10 cellular contexts compared by ENCODE assay signal in genomic region chrX:1483843-1484637, GRCh38. TPM values are rescaled to one million over a fixed set of nuclear protein-coding genes. Genes with fewer than 3 reads are reported as not detected.
A peak's percentile ranks its signal among the peaks of the same experiment; 100 is the strongest.
DNase-seq lines count a peak whose midpoint lies in the region; ATAC-seq and TF ChIP-seq lines count a peak whose summit lies in the region.
"Had no signal": no experiment of that assay in that cellular context is flagged by ENCODE, and none has a peak within 500 bp of the region (broad histone marks: within the 10 kb centered on the region; RNA-seq: fewer than 3 reads in every experiment).

No MANE protein-coding gene starts in this region.

- no peaks in the 10 kb centered on the region for H3K27me3 ChIP-seq in suprapubic skin
- peaks cover 55% of the 10 kb centered on the region for H3K27me3 ChIP-seq in PC-9 (ENCODE audit: insufficient read depth, low read depth)
- H3K27me3 ChIP-seq: testis had no signal

- no peaks in the 10 kb centered on the region; the same call in 1 of the 2 replicates for H3F3A ChIP-seq in PC-9 (ENCODE audit: insufficient read depth, low read depth)

- peak; percentile 49 for ATAC-seq in HG02870 (IDR thresholded peaks at IDR 0.05; ENCODE audit: unreplicated experiment)
- peak; percentile 35 for ATAC-seq in activated B cell treated with CpG ODN at 0.5 μM for 24 hours (ENCODE audit: low read depth)

- H3K27me3 Mint-ChIP-seq in activated CD4-positive, alpha-beta T cell treated with anti-CD3 and anti-CD28 coated beads, Interleukin-2, amount 10 ng/mL, durations not matched to agents 7 days and 5 days = no peaks in the 10 kb centered on the region
- H3K27me3 Mint-ChIP-seq in activated B cell treated with CpG ODN at 0.5 μM for 24 hours = no peaks in the 10 kb centered on the region

- TF ChIP-seq POLR2A in suprapubic skin (IDR thresholded peaks at IDR 0.05) = no peak

- no peaks in the 10 kb centered on the region for H3K9me2 ChIP-seq in PC-9 (ENCODE audit: insufficient read depth)

- CTCF ChIA-PET in activated CD4-positive, alpha-beta T cell treated with anti-CD3 and anti-CD28 coated beads, Interleukin-2, amount 10 ng/mL, durations not matched to agents 7 days and 5 days (lab: Charles Lee) = no interaction called here
- CTCF ChIA-PET in activated B cell treated with CpG ODN at 0.5 μM for 24 hours (lab: Charles Lee) (no interaction called here), PC-9 (lab: Charles Lee) (no interaction called here)

- H3K4me1 Mint-ChIP-seq in activated CD4-positive, alpha-beta T cell treated with anti-CD3 and anti-CD28 coated beads, Interleukin-2, amount 10 ng/mL, durations not matched to agents 7 days and 5 days = peaks cover 70% of the 10 kb centered on the region
- H3K4me1 Mint-ChIP-seq in activated B cell treated with CpG ODN at 0.5 μM for 24 hours = peaks cover 83% of the 10 kb centered on the region

- no peak overlapping the region for H3K4me3 Mint-ChIP-seq in activated CD4-positive, alpha-beta T cell treated with anti-CD3 and anti-CD28 coated beads, Interleukin-2, amount 10 ng/mL, durations not matched to agents 7 days and 5 days
- H3K4me3 Mint-ChIP-seq in activated B cell treated with CpG ODN at 0.5 μM for 24 hours = peak overlapping the region; percentile 70

- DNase-seq in activated CD4-positive, alpha-beta T cell treated with anti-CD3 and anti-CD28 coated beads, Interleukin-2, amount 10 ng/mL, durations not matched to agents 7 days and 5 days = peak; percentile 9
- no peak for DNase-seq in activated CD4-positive, alpha-beta T cell treated with anti-CD3 and anti-CD28 coated beads, Interleukin-2, amount 50 U/mL, for 1 hour
- DNase-seq in activated B cell treated with CpG ODN at 0.5 μM for 24 hours = no peak
- peak; percentile 15 to 35 for DNase-seq in suprapubic skin (ENCODE audit: low spot score in 2 of 2)
- no peak for DNase-seq in nucleus accumbens (lab: John Stamatoyannopoulos, UW)
- no peak for DNase-seq in PC-9
- DNase-seq in epidermal melanocyte (ENCODE audit: insufficient read length, low spot score) = no peak
- DNase-seq: posterior cingulate gyrus, testis had no signal

- intact Hi-C loops in activated B cell treated with CpG ODN at 0.5 μM for 24 hours (cut with micrococcal nuclease) (no loop called here), PC-9 (cut with micrococcal nuclease; ENCODE audit: unreplicated experiment) (no loop called here)

- no peaks in the 10 kb centered on the region for H3K9me3 ChIP-seq in suprapubic skin
- H3K9me3 ChIP-seq in PC-9 (ENCODE audit: insufficient read depth, low read depth) = peaks cover 4% of the 10 kb centered on the region; the same call in 1 of the 2 replicates
- H3K9me3 ChIP-seq: testis had no signal

- H3K9me3 Mint-ChIP-seq in activated CD4-positive, alpha-beta T cell treated with anti-CD3 and anti-CD28 coated beads, Interleukin-2, amount 10 ng/mL, durations not matched to agents 7 days and 5 days = peaks cover 12% of the 10 kb centered on the region
- peaks cover 3% of the 10 kb centered on the region for H3K9me3 Mint-ChIP-seq in activated B cell treated with CpG ODN at 0.5 μM for 24 hours

- no peak overlapping the region for H3K4me2 ChIP-seq in PC-9

- no peak for TF ChIP-seq EP300 in suprapubic skin (IDR thresholded peaks at IDR 0.05)

- WGBS in suprapubic skin = 77% methylated on average over 14 of the region's 15 CpGs

- H3K4me3 ChIP-seq in suprapubic skin (no peak overlapping the region), PC-9 (no peak overlapping the region)
- H3K4me3 ChIP-seq: testis had no signal

- H2AFZ ChIP-seq in PC-9 = no peak overlapping the region

- BruUV-seq in PC-9 (replicated peaks; lab: Mats Ljungman, UMichigan) = no TSS peak

- POLR2A ChIA-PET in activated CD4-positive, alpha-beta T cell treated with anti-CD3 and anti-CD28 coated beads, Interleukin-2, amount 10 ng/mL, durations not matched to agents 7 days and 5 days (lab: Charles Lee) = no interaction called here
- POLR2A ChIA-PET in activated B cell treated with CpG ODN at 0.5 μM for 24 hours (lab: Charles Lee) = no interaction called here
- POLR2A ChIA-PET in PC-9 (lab: Charles Lee; ENCODE audit: unreplicated experiment) = no interaction called here

- H3K27ac Mint-ChIP-seq in activated CD4-positive, alpha-beta T cell treated with anti-CD3 and anti-CD28 coated beads, Interleukin-2, amount 10 ng/mL, durations not matched to agents 7 days and 5 days = peak overlapping the region; percentile 89
- H3K27ac Mint-ChIP-seq in activated B cell treated with CpG ODN at 0.5 μM for 24 hours = peak overlapping the region; percentile 92

- H4K20me1 ChIP-seq in PC-9 (ENCODE audit: insufficient read depth) = no peaks in the 10 kb centered on the region

- peaks cover 11% of the 10 kb centered on the region for H3K4me1 ChIP-seq in suprapubic skin
- H3K4me1 ChIP-seq in PC-9 (replicated peaks; ENCODE audit: insufficient read depth) = no peaks in the 10 kb centered on the region
- H3K4me1 ChIP-seq: testis had no signal

- H3K79me2 ChIP-seq in PC-9 (ENCODE audit: low read depth) = no peaks in the 10 kb centered on the region

- no peak for TF ChIP-seq CTCF in activated B cell treated with CpG ODN at 0.5 μM for 24 hours (IDR thresholded peaks at IDR 0.05)
- no peak for TF ChIP-seq CTCF in suprapubic skin (IDR thresholded peaks at IDR 0.05)
- no peak for TF ChIP-seq CTCF in PC-9 (conservative IDR thresholded peaks at IDR 0.05)

- H3K36me3 Mint-ChIP-seq in activated CD4-positive, alpha-beta T cell treated with anti-CD3 and anti-CD28 coated beads, Interleukin-2, amount 10 ng/mL, durations not matched to agents 7 days and 5 days (ENCODE audit: low read depth) = peaks cover 85% of the 10 kb centered on the region
- peaks cover 79% of the 10 kb centered on the region for H3K36me3 Mint-ChIP-seq in activated B cell treated with CpG ODN at 0.5 μM for 24 hours (ENCODE audit: low read depth)

- H3K36me3 ChIP-seq in suprapubic skin = no peaks in the 10 kb centered on the region
- no peaks in the 10 kb centered on the region for H3K36me3 ChIP-seq in PC-9 (ENCODE audit: low read depth)

- H3K27ac ChIP-seq in suprapubic skin = no peak overlapping the region
- H3K27ac ChIP-seq in PC-9 = no peak overlapping the region
- H3K27ac ChIP-seq: testis had no signal

RNA-seq across cellular contexts. Expression of gene ASMTL, which starts 31.3 kb away (rescaled TPM):
- total RNA-seq in activated CD4-positive, alpha-beta T cell treated with anti-CD3 and anti-CD28 coated beads, Interleukin-2, amount 10 ng/mL, durations not matched to agents 7 days and 5 days = 10 to 100 TPM; 30.7 to 33.9 TPM
- 49.2 and 52.1 TPM in 2 replicates for total RNA-seq in activated B cell treated with CpG ODN at 0.5 μM for 24 hours
- 10 to 100 TPM; 19.4 to 27.7 (median 24.4) TPM for total RNA-seq in suprapubic skin
- 42.7 and 55.4 TPM in 2 replicates for total RNA-seq in PC-9 (2021)

RNA-seq across cellular contexts. Expression of gene P2RY8, which starts 52.9 kb away (rescaled TPM):
- total RNA-seq in activated CD4-positive, alpha-beta T cell treated with anti-CD3 and anti-CD28 coated beads, Interleukin-2, amount 10 ng/mL, durations not matched to agents 7 days and 5 days = 100 to 1,000 TPM in 1 of 2 experiments, 10 to 100 TPM in 1; 99.1 to 107 TPM
- total RNA-seq in activated B cell treated with CpG ODN at 0.5 μM for 24 hours (315 and 332 TPM in 2 replicates), suprapubic skin (under 1 TPM in 1 of 4 donors, not detected in 3; 0.25 TPM), PC-9 (2021) (not detected in 2 replicates)

Comparison
In these comparisons a context has a peak if more than half of its experiments do, and no peak if none do; other contexts are left out.
1. DNase-seq: peak in activated CD4-positive, alpha-beta T cell treated with anti-CD3 and anti-CD28 coated beads, Interleukin-2, amount 10 ng/mL, durations not matched to agents 7 days and 5 days (single experiment) and suprapubic skin (2 of 2); none in activated CD4-positive, alpha-beta T cell treated with anti-CD3 and anti-CD28 coated beads, Interleukin-2, amount 50 U/mL, for 1 hour (single experiment), activated B cell treated with CpG ODN at 0.5 μM for 24 hours (single experiment), nucleus accumbens (0 of 56), PC-9 (0 of 2) and epidermal melanocyte (single experiment).
2. RNA of gene P2RY8, which starts 52.9 kb away (total RNA-seq): 315 to 332 TPM in activated B cell treated with CpG ODN at 0.5 μM for 24 hours and 99.1 to 107 TPM in activated CD4-positive, alpha-beta T cell treated with anti-CD3 and anti-CD28 coated beads, Interleukin-2, amount 10 ng/mL, durations not matched to agents 7 days and 5 days; 0.25 TPM in suprapubic skin and not detected in PC-9; every median in the first group is over 10 times any median in the second.